ENCODE assay signal across 8 cellular contexts in the genomic region with DNA sequence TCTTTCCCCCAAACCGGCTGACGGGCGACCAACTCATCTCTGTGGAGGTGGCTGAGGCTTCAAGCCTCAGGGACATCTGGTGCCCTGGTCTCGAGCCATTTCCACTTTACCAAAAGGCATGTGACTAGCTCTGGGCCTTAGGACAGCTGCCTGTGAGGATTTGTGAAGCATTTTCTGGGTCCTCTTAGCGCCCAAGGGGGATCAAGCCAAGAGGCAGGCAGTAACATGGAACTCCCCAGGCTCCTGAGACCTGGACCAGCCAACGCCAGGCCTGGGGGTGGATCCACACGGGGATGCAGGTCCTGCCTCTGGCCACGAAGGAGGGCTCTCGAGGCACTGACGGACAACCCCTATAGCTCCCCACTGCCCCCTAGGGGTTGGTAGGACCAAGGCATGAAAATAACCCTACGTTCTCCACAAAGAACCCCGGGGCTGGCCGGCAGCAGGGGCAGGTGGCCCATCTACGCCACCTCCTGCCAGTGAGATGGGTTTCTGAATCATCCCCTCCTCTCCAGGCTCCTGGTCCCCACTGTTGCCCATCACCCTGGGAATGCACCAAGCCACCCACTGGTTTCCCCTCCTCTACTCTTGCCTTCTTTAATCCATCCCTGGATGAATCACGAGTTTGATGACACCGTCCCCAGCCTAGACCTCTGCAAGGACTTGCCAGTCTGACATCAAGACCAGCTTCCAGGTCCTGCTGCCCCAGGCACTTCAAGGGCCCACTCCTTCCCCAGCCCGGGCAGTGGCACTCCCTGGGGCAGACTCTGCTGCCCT. TPM values are rescaled to one million over a fixed set of nuclear protein-coding genes. Genes with fewer than 3 reads are reported as not detected.
DNase-seq lines count a peak whose midpoint lies in the region; ATAC-seq, FAIRE-seq and TF ChIP-seq lines count a peak whose summit lies in the region.
"Had no signal": no experiment of that assay in that cellular context is flagged by ENCODE, and none has a peak within 500 bp of the region (broad histone marks: within the 10 kb centered on the region; RNA-seq: fewer than 3 reads in every experiment).

No MANE protein-coding gene starts in this region.

- no peaks in the 10 kb centered on the region for H3K27me3 Mint-ChIP-seq in activated T-cell treated with anti-CD3 and anti-CD28 coated beads, Interleukin-2, amount 50 U/mL, for 72 hours (ENCODE audit: low read depth)
- H3K27me3 Mint-ChIP-seq: activated B cell treated with CpG ODN at 0.5 μM for 24 hours had no signal

- ATAC-seq in activated T-cell treated with anti-CD3 and anti-CD28 coated beads, Interleukin-2, amount 50 U/mL, for 72 hours (replicated peaks in 1 of 2) = peak; percentile 24 to 34
- ATAC-seq in GM21786 (IDR thresholded peaks at IDR 0.05; ENCODE audit: unreplicated experiment) = no peak

- peaks cover 59% of the 10 kb centered on the region for H3K36me3 ChIP-seq in left ventricle myocardium inferior

- H3K4me3 Mint-ChIP-seq in activated T-cell treated with anti-CD3 and anti-CD28 coated beads, Interleukin-2, amount 50 U/mL, for 72 hours = no peak overlapping the region
- H3K4me3 Mint-ChIP-seq: activated B cell treated with CpG ODN at 0.5 μM for 24 hours had no signal

- peaks cover 0 to 1% of the 10 kb centered on the region in 2 donors for H3K36me3 Mint-ChIP-seq in activated T-cell treated with anti-CD3 and anti-CD28 coated beads, Interleukin-2, amount 50 U/mL, for 72 hours (ENCODE audit: insufficient read depth in 2 of 2)

- no peak overlapping the region for H3K27ac Mint-ChIP-seq in activated T-cell treated with anti-CD3 and anti-CD28 coated beads, Interleukin-2, amount 50 U/mL, for 72 hours
- H3K27ac Mint-ChIP-seq: activated B cell treated with CpG ODN at 0.5 μM for 24 hours had no signal

- FAIRE-seq in G401.6 (lab: Jason Lieb, UNC) = peak; percentile 91

- DNase-seq in LHCN-M2 (ENCODE audit: low read depth) (peak; percentile 43), left ventricle myocardium inferior (no peak), epidermal melanocyte (ENCODE audit: insufficient read length, low spot score) (no peak)
- peak; percentile 46 to 48 for DNase-seq in activated T-cell treated with anti-CD3 and anti-CD28 coated beads, Interleukin-2, amount 50 U/mL, for 72 hours
- peak; percentile 30 for DNase-seq in stimulated activated CD4-positive, alpha-beta T cell treated with anti-CD3 and anti-CD28 coated beads, Interleukin-1b, Interleukin-23, amount 100 ng/mL, for 48 hours
- DNase-seq: activated B cell treated with CpG ODN at 0.5 μM for 24 hours had no signal

- H3K27me3 ChIP-seq in left ventricle myocardium inferior (ENCODE audit: low read depth) = no peaks in the 10 kb centered on the region

- H3K4me3 ChIP-seq in left ventricle myocardium inferior = no peak overlapping the region

- H3K4me1 ChIP-seq in left ventricle myocardium inferior = peaks cover 16% of the 10 kb centered on the region

- peak overlapping the region; percentile 79 for H3K27ac ChIP-seq in left ventricle myocardium inferior (replicated peaks)

- H3K9me3 Mint-ChIP-seq in activated T-cell treated with anti-CD3 and anti-CD28 coated beads, Interleukin-2, amount 50 U/mL, for 72 hours = no peaks in the 10 kb centered on the region
- H3K9me3 Mint-ChIP-seq: activated B cell treated with CpG ODN at 0.5 μM for 24 hours had no signal

- intact Hi-C loops in left ventricle myocardium inferior (cut with micrococcal nuclease) = no loop called here

- TF ChIP-seq CTCF in left ventricle myocardium inferior (IDR thresholded peaks at IDR 0.05; ENCODE audit: borderline replicate concordance) = peak; percentile 68

- H3K4me1 Mint-ChIP-seq in activated T-cell treated with anti-CD3 and anti-CD28 coated beads, Interleukin-2, amount 50 U/mL, for 72 hours (ENCODE audit: low read depth) = no peaks in the 10 kb centered on the region
- H3K4me1 Mint-ChIP-seq: activated B cell treated with CpG ODN at 0.5 μM for 24 hours had no signal

- H3K9me3 ChIP-seq in left ventricle myocardium inferior (replicated peaks) = no peaks in the 10 kb centered on the region

RNA-seq across cellular contexts. Expression of gene MYDGF, which starts 7.0 kb away (rescaled TPM):
- 151 and 161 TPM in 2 replicates for total RNA-seq in LHCN-M2 (2014; rRNA removed)
- polyA plus RNA-seq in LHCN-M2 (2012) = 338 TPM
- total RNA-seq in activated T-cell treated with anti-CD3 and anti-CD28 coated beads, Interleukin-2, amount 50 U/mL, for 72 hours = 10 to 100 TPM; 51.9 to 78.8 TPM
- 26.3 TPM for total RNA-seq in left ventricle myocardium inferior

RNA-seq across cellular contexts. Expression of gene TNFAIP8L1, which starts 37.8 kb away (rescaled TPM):
- total RNA-seq in LHCN-M2 (2014; rRNA removed) = 9.2 and 11.4 TPM in 2 replicates
- polyA plus RNA-seq in LHCN-M2 (2012) = 7.7 TPM
- total RNA-seq in activated T-cell treated with anti-CD3 and anti-CD28 coated beads, Interleukin-2, amount 50 U/mL, for 72 hours = 10 to 100 TPM; 22.1 to 25.7 TPM
- 4.2 TPM for total RNA-seq in left ventricle myocardium inferior

RNA-seq across cellular contexts. Expression of gene DPP9, which starts 46.5 kb away (rescaled TPM):
- total RNA-seq in LHCN-M2 (2014; rRNA removed) (107 and 109 TPM in 2 replicates), left ventricle myocardium inferior (52.5 TPM)
- 82.5 TPM for polyA plus RNA-seq in LHCN-M2 (2012)
- 10 to 100 TPM; 58.8 to 61.0 TPM for total RNA-seq in activated T-cell treated with anti-CD3 and anti-CD28 coated beads, Interleukin-2, amount 50 U/mL, for 72 hours

Comparison
In these comparisons a context has a peak if more than half of its experiments do, and no peak if none do; other contexts are left out.
1. DNase-seq: peak in LHCN-M2 (single experiment), activated T-cell treated with anti-CD3 and anti-CD28 coated beads, Interleukin-2, amount 50 U/mL, for 72 hours (2 of 2) and stimulated activated CD4-positive, alpha-beta T cell treated with anti-CD3 and anti-CD28 coated beads, Interleukin-1b, Interleukin-23, amount 100 ng/mL, for 48 hours (single experiment); none in left ventricle myocardium inferior (single experiment) and epidermal melanocyte (single experiment).